11 cellular contexts compared by ENCODE assay signal in the genomic region with DNA sequence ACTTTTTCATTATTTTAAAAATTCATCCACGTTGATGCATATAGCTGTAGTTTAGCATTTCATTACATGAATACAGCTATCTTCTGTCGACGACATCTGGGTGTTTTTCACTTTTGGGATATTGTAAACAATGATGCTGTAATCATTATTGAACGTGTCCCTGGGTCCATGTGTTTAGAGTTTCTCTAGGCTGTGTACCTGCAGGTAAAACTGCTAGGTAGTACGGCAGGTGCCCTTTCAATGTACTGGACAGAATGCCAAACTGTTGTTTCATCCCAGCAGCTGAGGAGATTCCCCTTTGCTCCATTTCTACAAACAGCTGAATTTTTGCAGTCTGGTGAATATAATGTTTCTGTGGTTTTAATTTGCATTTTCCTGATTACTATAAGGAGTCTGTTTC.
"Had no signal": no experiment of that assay in that cellular context is flagged by ENCODE, and none has a peak within 500 bp of the region (broad histone marks: within the 10 kb centered on the region; RNA-seq: fewer than 3 reads in every experiment).

No MANE protein-coding gene starts in this region.

- H3K9me3 ChIP-seq: ascending aorta, colonic mucosa, gastrocnemius medialis, neutrophil, right atrium auricular region, tibial artery had no signal

- H3K4me3 Mint-ChIP-seq: activated CD8-positive, alpha-beta memory T cell treated with anti-CD3 and anti-CD28 coated beads, Interleukin-2, amount 10 ng/mL, durations not matched to agents 7 days and 5 days; activated T-cell treated with anti-CD3 and anti-CD28 coated beads, Interleukin-2, amount 50 U/mL, for 24 hours had no signal

- DNase-seq: activated CD8-positive, alpha-beta memory T cell treated with anti-CD3 and anti-CD28 coated beads, Interleukin-2, amount 10 ng/mL, durations not matched to agents 7 days and 5 days; activated effector memory CD4-positive, alpha-beta T cell treated with anti-CD3 and anti-CD28 coated beads, Interleukin-2, amount 50 U/mL, for 16 hours; activated T-cell treated with anti-CD3 and anti-CD28 coated beads, Interleukin-2, amount 50 U/mL, for 24 hours; colonic mucosa; effector CD8-positive, alpha-beta T cell; gastrocnemius medialis; left ventricle myocardium superior; tibial artery had no signal

- ATAC-seq: activated CD8-positive, alpha-beta memory T cell treated with anti-CD3 and anti-CD28 coated beads, Interleukin-2, amount 10 ng/mL, durations not matched to agents 7 days and 5 days; gastrocnemius medialis; left ventricle myocardium superior had no signal

- H3K9me3 Mint-ChIP-seq: activated T-cell treated with anti-CD3 and anti-CD28 coated beads, Interleukin-2, amount 50 U/mL, for 24 hours had no signal

- H3K27ac Mint-ChIP-seq: activated CD8-positive, alpha-beta memory T cell treated with anti-CD3 and anti-CD28 coated beads, Interleukin-2, amount 10 ng/mL, durations not matched to agents 7 days and 5 days had no signal

- H3K27me3 Mint-ChIP-seq: activated CD8-positive, alpha-beta memory T cell treated with anti-CD3 and anti-CD28 coated beads, Interleukin-2, amount 10 ng/mL, durations not matched to agents 7 days and 5 days; activated T-cell treated with anti-CD3 and anti-CD28 coated beads, Interleukin-2, amount 50 U/mL, for 24 hours had no signal
